ENCODE assay signal across 35 cellular contexts in the genomic region with DNA sequence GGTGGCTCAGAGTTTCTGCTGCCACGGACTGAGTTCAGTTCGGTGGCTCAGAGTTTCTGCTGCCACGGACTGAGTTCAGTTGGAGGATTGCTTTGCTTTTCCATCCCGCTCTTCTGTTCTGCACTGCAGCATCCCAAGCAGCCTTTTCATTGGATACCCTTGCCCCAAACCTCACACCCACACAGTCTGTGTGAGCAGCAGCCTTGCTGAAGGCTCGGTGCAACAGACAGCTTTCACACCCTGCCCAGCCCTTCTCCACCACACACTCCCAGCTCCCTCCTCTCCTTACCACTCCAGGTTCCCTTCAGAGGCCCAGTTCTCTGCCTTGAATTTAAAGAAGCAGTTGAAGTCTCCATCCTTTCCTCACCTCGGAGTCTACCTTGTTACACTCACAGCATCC.
"Had no signal": no experiment of that assay in that cellular context is flagged by ENCODE, and none has a peak within 500 bp of the region (broad histone marks: within the 10 kb centered on the region; RNA-seq: fewer than 3 reads in every experiment).

No MANE protein-coding gene starts in this region.

- DNase-seq: activated CD4-positive, alpha-beta T cell treated with anti-CD3 and anti-CD28 coated beads for 48 hours; activated CD4-positive, alpha-beta T cell treated with anti-CD3 and anti-CD28 coated beads, Interleukin-2, amount 50 U/mL, for 48 hours; activated CD8-positive, alpha-beta memory T cell treated with anti-CD3 and anti-CD28 coated beads, Interleukin-2, amount 50 U/mL, for 4 hours; activated gamma-delta T cell treated with Interleukin-2 at 50 U/mL for 16 hours; activated naive CD4-positive, alpha-beta T cell treated with anti-CD3 and anti-CD28 coated beads, Interleukin-2, amount 50 U/mL, for 16 hours; activated T-cell treated with anti-CD3 and anti-CD28 coated beads, Interleukin-2, amount 50 U/mL, for 24 hours; amniotic stem cell; dermis blood vessel endothelial cell; effector CD8-positive, alpha-beta T cell; esophagus squamous epithelium; foreskin melanocyte; heart right ventricle; left lung; lower lobe of right lung; mesenchymal stem cell; mucosa of descending colon; pancreas; psoas muscle; stimulated activated CD4-positive, alpha-beta T cell treated with anti-CD3 and anti-CD28 coated beads, Interleukin-1b, Interleukin-23, amount 100 ng/mL, for 48 hours; stimulated activated CD4-positive, alpha-beta T cell treated with anti-CD3 and anti-CD28 coated beads, Interleukin-4, amount 100 ng/mL, for 4 hours; stimulated activated CD8-positive, alpha-beta memory T cell treated with anti-CD3 and anti-CD28 coated beads, Interleukin-4, amount 100 ng/mL, for 48 hours; stomach; T-helper 1 cell; T-helper 9 cell; thyroid gland; upper lobe of left lung had no signal

- H3K27ac ChIP-seq: breast epithelium, epithelial cell of prostate, esophagus squamous epithelium, heart right ventricle, left lung, lower lobe of right lung, neutrophil, pancreas, psoas muscle, stomach, thyroid gland, upper lobe of left lung, vagina, VCaP had no signal

- H3K4me1 Mint-ChIP-seq: activated T-helper 17 cell treated with anti-CD3 and anti-CD28 coated beads, Interleukin-2, amount 50 U/mL, for 72 hours had no signal

- H3K9me3 Mint-ChIP-seq: activated T-cell treated with anti-CD3 and anti-CD28 coated beads, Interleukin-2, amount 50 U/mL, for 24 hours; activated T-helper 17 cell treated with anti-CD3 and anti-CD28 coated beads, Interleukin-2, amount 50 U/mL, for 72 hours; natural killer cell treated with Interleukin-12 subunit alpha and Interleukin-12 subunit beta and Interleukin-15 and Interleukin-18, amount 100 ng/mL, for 72 hours; stimulated activated memory B cell treated with anti-CD40 and anti-IgM and Interleukin-4, amounts not matched to agents 10 μg/mL and 1 μg/mL and 100 μg/mL, for 72 hours had no signal

- ATAC-seq: activated CD4-positive, CD25-positive, alpha-beta regulatory T cell treated with anti-CD3 and anti-CD28 coated beads, Interleukin-2, amount 50 U/mL, for 24 hours; activated T-helper 17 cell treated with anti-CD3 and anti-CD28 coated beads, Interleukin-2, amount 50 U/mL, for 72 hours; heart right ventricle; left lung; lower lobe of right lung; mucosa of descending colon; pancreas; psoas muscle; stimulated activated memory B cell treated with anti-CD40 and anti-IgM and Interleukin-4, amounts not matched to agents 10 μg/mL and 1 μg/mL and 100 μg/mL, for 72 hours had no signal

- H3K27ac Mint-ChIP-seq: activated T-cell treated with anti-CD3 and anti-CD28 coated beads, Interleukin-2, amount 50 U/mL, for 24 hours; activated T-helper 17 cell treated with anti-CD3 and anti-CD28 coated beads, Interleukin-2, amount 50 U/mL, for 72 hours; natural killer cell treated with Interleukin-12 subunit alpha and Interleukin-12 subunit beta and Interleukin-15 and Interleukin-18, amount 100 ng/mL, for 72 hours had no signal

- H3K4me3 Mint-ChIP-seq: activated T-cell treated with anti-CD3 and anti-CD28 coated beads, Interleukin-2, amount 50 U/mL, for 24 hours; activated T-helper 17 cell treated with anti-CD3 and anti-CD28 coated beads, Interleukin-2, amount 50 U/mL, for 72 hours; natural killer cell treated with Interleukin-12 subunit alpha and Interleukin-12 subunit beta and Interleukin-15 and Interleukin-18, amount 100 ng/mL, for 72 hours; stimulated activated memory B cell treated with anti-CD40 and anti-IgM and Interleukin-4, amounts not matched to agents 10 μg/mL and 1 μg/mL and 100 μg/mL, for 72 hours had no signal

- H3K36me3 Mint-ChIP-seq: natural killer cell treated with Interleukin-12 subunit alpha and Interleukin-12 subunit beta and Interleukin-15 and Interleukin-18, amount 100 ng/mL, for 72 hours; stimulated activated memory B cell treated with anti-CD40 and anti-IgM and Interleukin-4, amounts not matched to agents 10 μg/mL and 1 μg/mL and 100 μg/mL, for 72 hours had no signal
